ENCODE assay signal across 26 cellular contexts in genomic region chr11:134628426-134628825, GRCh38.
DNase-seq lines count a peak whose midpoint lies in the region; ATAC-seq, FAIRE-seq and TF ChIP-seq lines count a peak whose summit lies in the region.
"Had no signal": no experiment of that assay in that cellular context is flagged by ENCODE, and none has a peak within 500 bp of the region (broad histone marks: within the 10 kb centered on the region; RNA-seq: fewer than 3 reads in every experiment).

No MANE protein-coding gene starts in this region.

- H3K4me1 Mint-ChIP-seq in type B pancreatic cell (ENCODE audit: unreplicated experiment): no peaks in the 10 kb centered on the region
- H3K4me1 Mint-ChIP-seq: CD14-positive monocyte; CD8-positive, alpha-beta memory T cell had no signal

- H3K27me3 Mint-ChIP-seq in type B pancreatic cell: peaks cover 26% of the 10 kb centered on the region

- ATAC-seq in HG02970 (IDR thresholded peaks at IDR 0.05; ENCODE audit: low FRiP score, unreplicated experiment): no peak
- ATAC-seq: A549, GM12878 had no signal

- H3K9me3 Mint-ChIP-seq in type B pancreatic cell: no peaks in the 10 kb centered on the region
- H3K9me3 Mint-ChIP-seq: CD4-positive, alpha-beta T cell; CD8-positive, alpha-beta memory T cell had no signal

- H3K9me3 ChIP-seq in kidney (ENCODE audit: control insufficient read depth in 1 of 2, low read length in 2 of 2): no peaks in the 10 kb centered on the region
- H3K9me3 ChIP-seq: A549; BE2C; BLaER1 treated with 17β-estradiol and CSF1 and Interleukin-3, amounts not matched to agents 10 nM and 100 nM had no signal

- H3K4me1 ChIP-seq in kidney (ENCODE audit: control insufficient read depth in 1 of 2, insufficient read depth in 1 of 2, low read depth in 1 of 2, low read length in 2 of 2): no peaks in the 10 kb centered on the region
- H3K4me1 ChIP-seq: A549; BE2C; BLaER1 treated with 17β-estradiol and CSF1 and Interleukin-3, amounts not matched to agents 10 nM and 100 nM had no signal

- H3K27ac Mint-ChIP-seq in type B pancreatic cell: no peak overlapping the region
- H3K27ac Mint-ChIP-seq: CD14-positive monocyte; CD4-positive, alpha-beta T cell; CD8-positive, alpha-beta memory T cell had no signal

- H3K27ac ChIP-seq in coronary artery: no peak overlapping the region
- no peak overlapping the region for H3K27ac ChIP-seq in kidney (ENCODE audit: low read depth in 2 of 2, low read length in 2 of 2)
- H3K27ac ChIP-seq: A549; BLaER1 treated with 17β-estradiol and CSF1 and Interleukin-3, amounts not matched to agents 10 nM and 100 nM; GM23248 had no signal

- H3K4me3 ChIP-seq in coronary artery (no peak overlapping the region), kidney (ENCODE audit: low read length in 2 of 2) (no peak overlapping the region)
- H3K4me3 ChIP-seq: A549; BLaER1 treated with 17β-estradiol and CSF1 and Interleukin-3, amounts not matched to agents 10 nM and 100 nM; GM12878; GM23248 had no signal

- TF ChIP-seq CTCF in coronary artery (IDR thresholded peaks at IDR 0.05): no peak
- TF ChIP-seq CTCF in kidney (IDR thresholded peaks at IDR 0.05; ENCODE audit: borderline replicate concordance, extremely low read depth, insufficient read depth): no peak
- no peak for TF ChIP-seq CTCF in type B pancreatic cell (conservative IDR thresholded peaks at IDR 0.05)

- no peak overlapping the region for H3K4me3 Mint-ChIP-seq in type B pancreatic cell
- H3K4me3 Mint-ChIP-seq: CD14-positive monocyte; CD4-positive, alpha-beta T cell; CD8-positive, alpha-beta memory T cell had no signal

- DNase-seq in coronary artery (ENCODE audit: low spot score): peak; percentile 16
- peak; percentile 22 for DNase-seq in kidney
- DNase-seq in type B pancreatic cell (ENCODE audit: extremely low spot score, unreplicated experiment): peak; percentile 29
- no peak for DNase-seq in activated T-cell treated with anti-CD3 and anti-CD28 coated beads, Interleukin-2, amount 50 U/mL, for 48 hours
- no peak for DNase-seq in NCI-H1417 (lab: John Stamatoyannopoulos, UW)
- DNase-seq: 8988T; ACHN; AML-193; BE2C; CD4-positive, alpha-beta T cell; CD8-positive, alpha-beta memory T cell; DMS 273 treated with DMSO at 0.1 percent for 48 hours; DMS79; EL; GDM1; GM23248; H7; HCEC 1CT had no signal

- no peak for FAIRE-seq in kidney (lab: Jason Lieb, UNC)
- FAIRE-seq: A549, D721Med, GM12878, GM19239, H1 had no signal

- no peak overlapping the region for H3K9ac ChIP-seq in kidney (ENCODE audit: low read length in 2 of 2)
- H3K9ac ChIP-seq: BLaER1 treated with 17β-estradiol and CSF1 and Interleukin-3, amounts not matched to agents 10 nM and 100 nM; GM23248 had no signal

- no peaks in the 10 kb centered on the region for H3K36me3 ChIP-seq in kidney (ENCODE audit: control insufficient read depth in 1 of 2, insufficient read depth in 2 of 2, low read length in 2 of 2)
- H3K36me3 ChIP-seq: BE2C; BLaER1 treated with 17β-estradiol and CSF1 and Interleukin-3, amounts not matched to agents 10 nM and 100 nM had no signal

- H3K36me3 Mint-ChIP-seq in type B pancreatic cell: no peaks in the 10 kb centered on the region
- H3K36me3 Mint-ChIP-seq: CD14-positive monocyte; CD8-positive, alpha-beta memory T cell had no signal

- intact Hi-C loops in kidney (cut with DNase I): no loop called here

Comparison
In these comparisons a context has a peak if more than half of its experiments do, and no peak if none do; other contexts are left out.
1. DNase-seq: peak in coronary artery (single experiment), kidney (single experiment) and type B pancreatic cell (single experiment); none in activated T-cell treated with anti-CD3 and anti-CD28 coated beads, Interleukin-2, amount 50 U/mL, for 48 hours (0 of 2) and NCI-H1417 (0 of 3).